8 cellular contexts compared by ENCODE assay signal in the genomic region with DNA sequence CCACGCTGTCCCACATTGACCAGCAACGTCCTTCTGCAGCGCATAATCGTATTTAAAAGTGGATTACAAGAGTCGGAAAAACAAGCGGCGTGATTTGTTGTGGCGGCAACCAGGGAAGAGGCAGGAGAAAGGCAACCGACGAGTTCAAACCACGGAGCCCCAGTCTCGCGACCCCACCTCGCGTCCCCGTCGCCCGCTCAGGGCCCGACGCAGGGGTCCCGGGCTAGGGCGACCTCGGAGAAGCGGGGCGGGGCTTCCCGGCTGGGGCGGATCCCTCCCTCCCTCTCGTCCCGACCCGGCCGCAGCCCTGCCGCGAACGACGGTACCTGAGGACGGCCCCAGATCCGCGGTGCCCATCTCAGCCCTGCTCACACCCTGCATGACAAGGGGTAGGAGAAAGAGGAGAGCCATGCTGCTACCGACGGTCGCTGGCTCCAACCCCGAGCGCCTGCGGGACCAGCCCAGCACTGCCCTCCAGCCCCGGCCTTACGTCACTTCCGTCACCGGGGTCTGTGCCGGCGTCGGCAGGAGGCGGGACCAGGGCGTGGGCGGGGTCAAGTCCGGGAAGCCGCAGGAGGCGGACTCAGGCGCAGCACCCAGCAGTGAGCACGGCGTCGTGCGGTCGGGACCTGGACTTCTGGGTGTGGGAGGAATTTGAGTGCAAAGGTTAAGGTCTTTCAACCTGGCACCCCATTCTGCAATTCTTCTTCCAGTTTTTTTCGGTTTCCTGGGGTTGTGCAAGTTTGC. TPM values are rescaled to one million over a fixed set of nuclear protein-coding genes. Genes with fewer than 3 reads are reported as not detected.
DNase-seq lines count a peak whose midpoint lies in the region; ATAC-seq and TF ChIP-seq lines count a peak whose summit lies in the region.

IFNGR1 (minus strand) TSS at position 469 of the 747 bp plus-strand sequence; CDS start at position 411, 58 bp downstream.

- peak within 1 kb of the TSS; percentile 87 for H3K27ac ChIP-seq in angular gyrus (ENCODE audit: low read depth, low read length)
- H3K27ac ChIP-seq in upper lobe of right lung = peak within 1 kb of the TSS; percentile 100

- ATAC-seq in GM18502 (IDR thresholded peaks at IDR 0.05; ENCODE audit: poor library complexity, unreplicated experiment) = peak; percentile 92
- peak; percentile 95 for ATAC-seq in HG02943 (IDR thresholded peaks at IDR 0.05; ENCODE audit: low read depth, unreplicated experiment)
- ATAC-seq in left cardiac atrium = peak; percentile 95 to 97
- peak; percentile 95 for ATAC-seq in upper lobe of right lung

- no peaks in the 10 kb centered on the region for H3K36me3 ChIP-seq in upper lobe of right lung

- H3K27me3 ChIP-seq in upper lobe of right lung = no peaks in the 10 kb centered on the region

- H3K4me3 ChIP-seq in upper lobe of right lung = peak within 1 kb of the TSS; percentile 86

- H3K27ac Mint-ChIP-seq in progenitor cell of endocrine pancreas = peak within 1 kb of the TSS; percentile 98

- H3K4me1 ChIP-seq in upper lobe of right lung = peaks cover 67% of the 10 kb centered on the region

- no peaks in the 10 kb centered on the region for H3K9me3 Mint-ChIP-seq in progenitor cell of endocrine pancreas (ENCODE audit: low read depth)

- no peaks in the 10 kb centered on the region for H3K36me3 Mint-ChIP-seq in progenitor cell of endocrine pancreas (ENCODE audit: insufficient read depth)

- peaks cover 17% of the 10 kb centered on the region for H3K4me1 Mint-ChIP-seq in progenitor cell of endocrine pancreas (ENCODE audit: low read depth)

- H3K4me3 Mint-ChIP-seq in progenitor cell of endocrine pancreas (ENCODE audit: low read depth) = peak within 1 kb of the TSS; percentile 90

- DNase-seq in NCI-H1930 (lab: John Stamatoyannopoulos, UW) = peak; percentile 79 to 84
- DNase-seq in left cardiac atrium = peak; percentile 99
- DNase-seq in progenitor cell of endocrine pancreas (ENCODE audit: low spot score, unreplicated experiment) = peak; percentile 89
- peak; percentile 100 for DNase-seq in upper lobe of right lung

- TF ChIP-seq CTCF in progenitor cell of endocrine pancreas (IDR thresholded peaks at IDR 0.05; ENCODE audit: unreplicated experiment) (no peak), upper lobe of right lung (IDR thresholded peaks at IDR 0.05) (no peak)

- H3K9me3 ChIP-seq in upper lobe of right lung = no peaks in the 10 kb centered on the region

- H3K27me3 Mint-ChIP-seq in progenitor cell of endocrine pancreas = no peaks in the 10 kb centered on the region

- intact Hi-C loops in T-helper 2 cell treated with Interferon-gamma antibody and Interleukin-4, amounts not matched to agents 100 ng/mL and 5 ng/mL, for 36 hours (cut with micrococcal nuclease) = loop anchor here (1.0 to 10.0 kb wide), 6 partner anchors 15 to 427 kb away; partner anchors contain the start of genes MAP3K5 and PEX7
- intact Hi-C loops in left cardiac atrium (cut with DNase I) = loop anchor here in 1 of 2 donors (5.0 kb wide), 1 partner anchor 93 kb away; no protein-coding TSS in a partner anchor
- intact Hi-C loops in upper lobe of right lung (cut with DNase I) = no loop called here

RNA-seq across cellular contexts. Expression of gene IFNGR1, which starts in this region (rescaled TPM):
- 22.5 and 23.0 TPM in 2 replicates for total RNA-seq in T-helper 2 cell treated with Interferon-gamma antibody and Interleukin-4, amounts not matched to agents 100 ng/mL and 5 ng/mL, for 36 hours
- total RNA-seq in left cardiac atrium (100 to 1,000 TPM; 128 to 158 TPM), progenitor cell of endocrine pancreas (29.4 and 31.0 TPM in 2 replicates), upper lobe of right lung (239 TPM)

Comparison
In these comparisons a context has a peak if more than half of its experiments do, and no peak if none do; other contexts are left out.
1. Peak in every context shown above with its lines: DNase-seq, ATAC-seq, H3K4me3 ChIP-seq and H3K27ac ChIP-seq.